In the genomic region with DNA sequence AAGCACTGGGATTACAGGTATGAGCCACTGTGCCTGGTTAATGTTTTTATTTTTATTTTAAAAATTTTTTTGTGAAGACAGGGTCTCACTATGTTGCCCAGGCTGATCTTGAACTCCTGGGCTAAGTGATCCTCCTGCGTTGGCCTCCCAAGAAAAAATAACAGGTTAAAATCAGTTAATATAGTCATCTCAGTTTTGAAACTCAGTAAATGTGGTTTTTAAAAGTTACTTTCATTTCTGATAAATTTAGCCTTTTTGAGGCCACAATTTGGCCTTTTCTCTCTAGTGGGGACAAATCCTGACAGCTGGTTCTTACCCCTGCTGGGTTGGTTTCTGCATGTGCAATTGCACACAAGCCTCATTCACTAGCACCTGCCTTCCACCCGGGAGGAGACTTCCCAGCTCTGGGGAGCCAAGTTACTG, we compare ENCODE assay signal across 1 cellular context.
TF ChIP-seq lines count a peak whose summit lies in the region.

No MANE protein-coding gene starts in this region.

TF ChIP-seq in GM12878, 131 proteins besides CTCF, POLR2A, EP300 and RAD21 (continues in another document):
- no peak for TF ChIP-seq YY1 (IDR thresholded peaks at IDR 0.05; ENCODE audit: low read depth, low read length)
- TF ChIP-seq ZNF384 (IDR thresholded peaks at IDR 0.05; ENCODE audit: borderline replicate concordance, low read depth, low read length) = no peak
- no peak for TF ChIP-seq SIX5 (IDR thresholded peaks at IDR 0.05; ENCODE audit: low read depth, low read length, severe bottlenecking)
- TF ChIP-seq TBL1XR1 (IDR thresholded peaks at IDR 0.05; ENCODE audit: low read depth, low read length) = peak; percentile 84; the same call in 1 of the 2 replicates
- TF ChIP-seq, protein P1, sequence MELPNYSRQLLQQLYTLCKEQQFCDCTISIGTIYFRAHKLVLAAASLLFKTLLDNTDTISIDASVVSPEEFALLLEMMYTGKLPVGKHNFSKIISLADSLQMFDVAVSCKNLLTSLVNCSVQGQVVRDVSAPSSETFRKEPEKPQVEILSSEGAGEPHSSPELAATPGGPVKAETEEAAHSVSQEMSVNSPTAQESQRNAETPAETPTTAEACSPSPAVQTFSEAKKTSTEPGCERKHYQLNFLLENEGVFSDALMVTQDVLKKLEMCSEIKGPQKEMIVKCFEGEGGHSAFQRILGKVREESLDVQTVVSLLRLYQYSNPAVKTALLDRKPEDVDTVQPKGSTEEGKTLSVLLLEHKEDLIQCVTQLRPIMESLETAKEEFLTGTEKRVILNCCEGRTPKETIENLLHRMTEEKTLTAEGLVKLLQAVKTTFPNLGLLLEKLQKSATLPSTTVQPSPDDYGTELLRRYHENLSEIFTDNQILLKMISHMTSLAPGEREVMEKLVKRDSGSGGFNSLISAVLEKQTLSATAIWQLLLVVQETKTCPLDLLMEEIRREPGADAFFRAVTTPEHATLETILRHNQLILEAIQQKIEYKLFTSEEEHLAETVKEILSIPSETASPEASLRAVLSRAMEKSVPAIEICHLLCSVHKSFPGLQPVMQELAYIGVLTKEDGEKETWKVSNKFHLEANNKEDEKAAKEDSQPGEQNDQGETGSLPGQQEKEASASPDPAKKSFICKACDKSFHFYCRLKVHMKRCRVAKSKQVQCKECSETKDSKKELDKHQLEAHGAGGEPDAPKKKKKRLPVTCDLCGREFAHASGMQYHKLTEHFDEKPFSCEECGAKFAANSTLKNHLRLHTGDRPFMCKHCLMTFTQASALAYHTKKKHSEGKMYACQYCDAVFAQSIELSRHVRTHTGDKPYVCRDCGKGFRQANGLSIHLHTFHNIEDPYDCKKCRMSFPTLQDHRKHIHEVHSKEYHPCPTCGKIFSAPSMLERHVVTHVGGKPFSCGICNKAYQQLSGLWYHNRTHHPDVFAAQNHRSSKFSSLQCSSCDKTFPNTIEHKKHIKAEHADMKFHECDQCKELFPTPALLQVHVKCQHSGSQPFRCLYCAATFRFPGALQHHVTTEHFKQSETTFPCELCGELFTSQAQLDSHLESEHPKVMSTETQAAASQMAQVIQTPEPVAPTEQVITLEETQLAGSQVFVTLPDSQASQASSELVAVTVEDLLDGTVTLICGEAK (IDR thresholded peaks at IDR 0.05; ENCODE audit: borderline replicate concordance) = no peak; the same call in 1 of the 2 replicates
- peak; percentile 98 to 99 for TF ChIP-seq IKZF2 (IDR thresholded peaks at IDR 0.05)
- peak; percentile 97 for TF ChIP-seq NFIC (IDR thresholded peaks at IDR 0.05; ENCODE audit: low read depth, low read length)
- peak; percentile 74; the same call in 1 of the 3 replicates for TF ChIP-seq POU2F2 (IDR thresholded peaks at IDR 0.05; ENCODE audit: borderline replicate concordance, low read depth, low read length)
- TF ChIP-seq, protein P2, sequence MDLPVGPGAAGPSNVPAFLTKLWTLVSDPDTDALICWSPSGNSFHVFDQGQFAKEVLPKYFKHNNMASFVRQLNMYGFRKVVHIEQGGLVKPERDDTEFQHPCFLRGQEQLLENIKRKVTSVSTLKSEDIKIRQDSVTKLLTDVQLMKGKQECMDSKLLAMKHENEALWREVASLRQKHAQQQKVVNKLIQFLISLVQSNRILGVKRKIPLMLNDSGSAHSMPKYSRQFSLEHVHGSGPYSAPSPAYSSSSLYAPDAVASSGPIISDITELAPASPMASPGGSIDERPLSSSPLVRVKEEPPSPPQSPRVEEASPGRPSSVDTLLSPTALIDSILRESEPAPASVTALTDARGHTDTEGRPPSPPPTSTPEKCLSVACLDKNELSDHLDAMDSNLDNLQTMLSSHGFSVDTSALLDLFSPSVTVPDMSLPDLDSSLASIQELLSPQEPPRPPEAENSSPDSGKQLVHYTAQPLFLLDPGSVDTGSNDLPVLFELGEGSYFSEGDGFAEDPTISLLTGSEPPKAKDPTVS (IDR thresholded peaks at IDR 0.05; ENCODE audit: low read depth, low read length) = no peak
- peak; percentile 86; the same call in 1 of the 2 replicates for TF ChIP-seq KDM1A (IDR thresholded peaks at IDR 0.05; ENCODE audit: borderline replicate concordance)
- TF ChIP-seq SP1 (IDR thresholded peaks at IDR 0.05; ENCODE audit: low read depth, low read length) = peak; percentile 56
- TF ChIP-seq IRF4 (IDR thresholded peaks at IDR 0.05; ENCODE audit: low read depth, low read length) = peak; percentile 79
- TF ChIP-seq NBN (IDR thresholded peaks at IDR 0.05) = peak; percentile 82; the same call in 1 of the 2 replicates
- peak; percentile 50; the same call in 1 of the 2 replicates for TF ChIP-seq BMI1 (IDR thresholded peaks at IDR 0.05; ENCODE audit: borderline replicate concordance)
- TF ChIP-seq POLR2AphosphoS5 (IDR thresholded peaks at IDR 0.05; ENCODE audit: low read length) = peak; percentile 41; the same call in 1 of the 2 replicates
- peak; percentile 61 for TF ChIP-seq ATF7 (IDR thresholded peaks at IDR 0.05; ENCODE audit: low read depth)
- TF ChIP-seq ZNF622 (IDR thresholded peaks at IDR 0.05) = no peak
- no peak for TF ChIP-seq HDGF (IDR thresholded peaks at IDR 0.05)
- no peak for TF ChIP-seq HDAC6 (IDR thresholded peaks at IDR 0.05; ENCODE audit: unreplicated experiment)
- TF ChIP-seq NFXL1 (IDR thresholded peaks at IDR 0.05; ENCODE audit: borderline replicate concordance) = no peak
- no peak for TF ChIP-seq SIN3A (IDR thresholded peaks at IDR 0.05; ENCODE audit: low read depth, low read length)
- TF ChIP-seq DPF2 (IDR thresholded peaks at IDR 0.05) = peak; percentile 80
- TF ChIP-seq, protein P3, sequence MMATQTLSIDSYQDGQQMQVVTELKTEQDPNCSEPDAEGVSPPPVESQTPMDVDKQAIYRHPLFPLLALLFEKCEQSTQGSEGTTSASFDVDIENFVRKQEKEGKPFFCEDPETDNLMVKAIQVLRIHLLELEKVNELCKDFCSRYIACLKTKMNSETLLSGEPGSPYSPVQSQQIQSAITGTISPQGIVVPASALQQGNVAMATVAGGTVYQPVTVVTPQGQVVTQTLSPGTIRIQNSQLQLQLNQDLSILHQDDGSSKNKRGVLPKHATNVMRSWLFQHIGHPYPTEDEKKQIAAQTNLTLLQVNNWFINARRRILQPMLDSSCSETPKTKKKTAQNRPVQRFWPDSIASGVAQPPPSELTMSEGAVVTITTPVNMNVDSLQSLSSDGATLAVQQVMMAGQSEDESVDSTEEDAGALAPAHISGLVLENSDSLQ (IDR thresholded peaks at IDR 0.05) = peak; percentile 48
- TF ChIP-seq ZZZ3 (IDR thresholded peaks at IDR 0.05; ENCODE audit: control insufficient read depth, insufficient read length, low read depth) = no peak
- TF ChIP-seq PAX5 (IDR thresholded peaks at IDR 0.05; ENCODE audit: borderline replicate concordance, low read depth, low read length) = peak; percentile 74; the same call in 1 of the 2 replicates
- 0 out of 2 replicates have a peak, but pooled peaks have one; percentile 56 for TF ChIP-seq MYB (IDR thresholded peaks at IDR 0.05; ENCODE audit: borderline replicate concordance, low read depth, low read length)
- TF ChIP-seq EGR1 (IDR thresholded peaks at IDR 0.05; ENCODE audit: borderline replicate concordance in 1 of 2, low read depth in 2 of 2, low read length in 2 of 2) = no peak
- TF ChIP-seq, protein P4, sequence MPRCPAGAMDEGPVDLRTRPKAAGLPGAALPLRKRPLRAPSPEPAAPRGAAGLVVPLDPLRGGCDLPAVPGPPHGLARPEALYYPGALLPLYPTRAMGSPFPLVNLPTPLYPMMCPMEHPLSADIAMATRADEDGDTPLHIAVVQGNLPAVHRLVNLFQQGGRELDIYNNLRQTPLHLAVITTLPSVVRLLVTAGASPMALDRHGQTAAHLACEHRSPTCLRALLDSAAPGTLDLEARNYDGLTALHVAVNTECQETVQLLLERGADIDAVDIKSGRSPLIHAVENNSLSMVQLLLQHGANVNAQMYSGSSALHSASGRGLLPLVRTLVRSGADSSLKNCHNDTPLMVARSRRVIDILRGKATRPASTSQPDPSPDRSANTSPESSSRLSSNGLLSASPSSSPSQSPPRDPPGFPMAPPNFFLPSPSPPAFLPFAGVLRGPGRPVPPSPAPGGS (IDR thresholded peaks at IDR 0.05; ENCODE audit: borderline replicate concordance, insufficient read depth, low read depth, low read length, poor library complexity, severe bottlenecking) = no peak
- TF ChIP-seq SMC3 (IDR thresholded peaks at IDR 0.05; ENCODE audit: borderline replicate concordance, low read length) = peak; percentile 4; the same call in 1 of the 2 replicates
- TF ChIP-seq WRNIP1 (IDR thresholded peaks at IDR 0.05; ENCODE audit: borderline replicate concordance, low read depth, low read length) = no peak
- TF ChIP-seq POLR2AphosphoS2 (IDR thresholded peaks at IDR 0.05; ENCODE audit: low read depth, low read length) = no peak
- TF ChIP-seq, protein P5, sequence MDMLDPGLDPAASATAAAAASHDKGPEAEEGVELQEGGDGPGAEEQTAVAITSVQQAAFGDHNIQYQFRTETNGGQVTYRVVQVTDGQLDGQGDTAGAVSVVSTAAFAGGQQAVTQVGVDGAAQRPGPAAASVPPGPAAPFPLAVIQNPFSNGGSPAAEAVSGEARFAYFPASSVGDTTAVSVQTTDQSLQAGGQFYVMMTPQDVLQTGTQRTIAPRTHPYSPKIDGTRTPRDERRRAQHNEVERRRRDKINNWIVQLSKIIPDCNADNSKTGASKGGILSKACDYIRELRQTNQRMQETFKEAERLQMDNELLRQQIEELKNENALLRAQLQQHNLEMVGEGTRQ (IDR thresholded peaks at IDR 0.05; ENCODE audit: borderline replicate concordance, low read depth, low read length) = no peak
- TF ChIP-seq TCF3 (IDR thresholded peaks at IDR 0.05; ENCODE audit: borderline replicate concordance, insufficient read depth, low read depth, low read length) = peak; percentile 95; the same call in 1 of the 2 replicates
- peak; percentile 96 for TF ChIP-seq EED (IDR thresholded peaks at IDR 0.05; ENCODE audit: low read depth)
- TF ChIP-seq, protein P6, sequence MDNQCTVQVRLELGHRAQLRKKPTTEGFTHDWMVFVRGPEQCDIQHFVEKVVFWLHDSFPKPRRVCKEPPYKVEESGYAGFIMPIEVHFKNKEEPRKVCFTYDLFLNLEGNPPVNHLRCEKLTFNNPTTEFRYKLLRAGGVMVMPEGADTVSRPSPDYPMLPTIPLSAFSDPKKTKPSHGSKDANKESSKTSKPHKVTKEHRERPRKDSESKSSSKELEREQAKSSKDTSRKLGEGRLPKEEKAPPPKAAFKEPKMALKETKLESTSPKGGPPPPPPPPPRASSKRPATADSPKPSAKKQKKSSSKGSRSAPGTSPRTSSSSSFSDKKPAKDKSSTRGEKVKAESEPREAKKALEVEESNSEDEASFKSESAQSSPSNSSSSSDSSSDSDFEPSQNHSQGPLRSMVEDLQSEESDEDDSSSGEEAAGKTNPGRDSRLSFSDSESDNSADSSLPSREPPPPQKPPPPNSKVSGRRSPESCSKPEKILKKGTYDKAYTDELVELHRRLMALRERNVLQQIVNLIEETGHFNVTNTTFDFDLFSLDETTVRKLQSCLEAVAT (IDR thresholded peaks at IDR 0.05) = peak; percentile 67; the same call in 1 of the 2 replicates
- TF ChIP-seq SRF (IDR thresholded peaks at IDR 0.05; ENCODE audit: low read depth in 2 of 2, low read length in 2 of 2) = no peak
- no peak for TF ChIP-seq MYC (IDR thresholded peaks at IDR 0.05; ENCODE audit: insufficient read depth, insufficient read length, insufficient replicate concordance, low read length, severe bottlenecking)
- TF ChIP-seq, protein P7, sequence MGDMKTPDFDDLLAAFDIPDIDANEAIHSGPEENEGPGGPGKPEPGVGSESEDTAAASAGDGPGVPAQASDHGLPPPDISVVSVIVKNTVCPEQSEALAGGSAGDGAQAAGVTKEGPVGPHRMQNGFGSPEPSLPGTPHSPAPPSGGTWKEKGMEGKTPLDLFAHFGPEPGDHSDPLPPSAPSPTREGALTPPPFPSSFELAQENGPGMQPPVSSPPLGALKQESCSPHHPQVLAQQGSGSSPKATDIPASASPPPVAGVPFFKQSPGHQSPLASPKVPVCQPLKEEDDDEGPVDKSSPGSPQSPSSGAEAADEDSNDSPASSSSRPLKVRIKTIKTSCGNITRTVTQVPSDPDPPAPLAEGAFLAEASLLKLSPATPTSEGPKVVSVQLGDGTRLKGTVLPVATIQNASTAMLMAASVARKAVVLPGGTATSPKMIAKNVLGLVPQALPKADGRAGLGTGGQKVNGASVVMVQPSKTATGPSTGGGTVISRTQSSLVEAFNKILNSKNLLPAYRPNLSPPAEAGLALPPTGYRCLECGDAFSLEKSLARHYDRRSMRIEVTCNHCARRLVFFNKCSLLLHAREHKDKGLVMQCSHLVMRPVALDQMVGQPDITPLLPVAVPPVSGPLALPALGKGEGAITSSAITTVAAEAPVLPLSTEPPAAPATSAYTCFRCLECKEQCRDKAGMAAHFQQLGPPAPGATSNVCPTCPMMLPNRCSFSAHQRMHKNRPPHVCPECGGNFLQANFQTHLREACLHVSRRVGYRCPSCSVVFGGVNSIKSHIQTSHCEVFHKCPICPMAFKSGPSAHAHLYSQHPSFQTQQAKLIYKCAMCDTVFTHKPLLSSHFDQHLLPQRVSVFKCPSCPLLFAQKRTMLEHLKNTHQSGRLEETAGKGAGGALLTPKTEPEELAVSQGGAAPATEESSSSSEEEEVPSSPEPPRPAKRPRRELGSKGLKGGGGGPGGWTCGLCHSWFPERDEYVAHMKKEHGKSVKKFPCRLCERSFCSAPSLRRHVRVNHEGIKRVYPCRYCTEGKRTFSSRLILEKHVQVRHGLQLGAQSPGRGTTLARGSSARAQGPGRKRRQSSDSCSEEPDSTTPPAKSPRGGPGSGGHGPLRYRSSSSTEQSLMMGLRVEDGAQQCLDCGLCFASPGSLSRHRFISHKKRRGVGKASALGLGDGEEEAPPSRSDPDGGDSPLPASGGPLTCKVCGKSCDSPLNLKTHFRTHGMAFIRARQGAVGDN (IDR thresholded peaks at IDR 0.05) = peak; percentile 58
- no peak for TF ChIP-seq NFYA (IDR thresholded peaks at IDR 0.05; ENCODE audit: borderline replicate concordance, low read depth, low read length)
- TF ChIP-seq TARDBP (IDR thresholded peaks at IDR 0.05; ENCODE audit: borderline replicate concordance) = no peak
- TF ChIP-seq, protein P8, sequence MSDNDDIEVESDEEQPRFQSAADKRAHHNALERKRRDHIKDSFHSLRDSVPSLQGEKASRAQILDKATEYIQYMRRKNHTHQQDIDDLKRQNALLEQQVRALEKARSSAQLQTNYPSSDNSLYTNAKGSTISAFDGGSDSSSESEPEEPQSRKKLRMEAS (IDR thresholded peaks at IDR 0.05; ENCODE audit: low read depth, low read length) = peak; percentile 70
- peak; percentile 91 for TF ChIP-seq MTA2 (IDR thresholded peaks at IDR 0.05; ENCODE audit: low read depth)
- no peak for TF ChIP-seq CHD4 (IDR thresholded peaks at IDR 0.05)
- TF ChIP-seq, protein P9, sequence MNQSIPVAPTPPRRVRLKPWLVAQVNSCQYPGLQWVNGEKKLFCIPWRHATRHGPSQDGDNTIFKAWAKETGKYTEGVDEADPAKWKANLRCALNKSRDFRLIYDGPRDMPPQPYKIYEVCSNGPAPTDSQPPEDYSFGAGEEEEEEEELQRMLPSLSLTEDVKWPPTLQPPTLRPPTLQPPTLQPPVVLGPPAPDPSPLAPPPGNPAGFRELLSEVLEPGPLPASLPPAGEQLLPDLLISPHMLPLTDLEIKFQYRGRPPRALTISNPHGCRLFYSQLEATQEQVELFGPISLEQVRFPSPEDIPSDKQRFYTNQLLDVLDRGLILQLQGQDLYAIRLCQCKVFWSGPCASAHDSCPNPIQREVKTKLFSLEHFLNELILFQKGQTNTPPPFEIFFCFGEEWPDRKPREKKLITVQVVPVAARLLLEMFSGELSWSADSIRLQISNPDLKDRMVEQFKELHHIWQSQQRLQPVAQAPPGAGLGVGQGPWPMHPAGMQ (IDR thresholded peaks at IDR 0.05; ENCODE audit: borderline replicate concordance) = no peak
- TF ChIP-seq SUPT20H (IDR thresholded peaks at IDR 0.05; ENCODE audit: borderline replicate concordance, control insufficient read depth, low read depth, low read length) = no peak
- peak; percentile 98 for TF ChIP-seq NR2F1 (conservative IDR thresholded peaks at IDR 0.05)
